In genomic region chr2:64922482-64923384, GRCh38 we compare ENCODE assay signal across 1 cellular context.
TF ChIP-seq lines count a peak whose summit lies in the region.

No MANE protein-coding gene starts in this region.

TF ChIP-seq in GM12878, 131 proteins besides CTCF, POLR2A, EP300 and RAD21:
- TF ChIP-seq, protein P1, sequence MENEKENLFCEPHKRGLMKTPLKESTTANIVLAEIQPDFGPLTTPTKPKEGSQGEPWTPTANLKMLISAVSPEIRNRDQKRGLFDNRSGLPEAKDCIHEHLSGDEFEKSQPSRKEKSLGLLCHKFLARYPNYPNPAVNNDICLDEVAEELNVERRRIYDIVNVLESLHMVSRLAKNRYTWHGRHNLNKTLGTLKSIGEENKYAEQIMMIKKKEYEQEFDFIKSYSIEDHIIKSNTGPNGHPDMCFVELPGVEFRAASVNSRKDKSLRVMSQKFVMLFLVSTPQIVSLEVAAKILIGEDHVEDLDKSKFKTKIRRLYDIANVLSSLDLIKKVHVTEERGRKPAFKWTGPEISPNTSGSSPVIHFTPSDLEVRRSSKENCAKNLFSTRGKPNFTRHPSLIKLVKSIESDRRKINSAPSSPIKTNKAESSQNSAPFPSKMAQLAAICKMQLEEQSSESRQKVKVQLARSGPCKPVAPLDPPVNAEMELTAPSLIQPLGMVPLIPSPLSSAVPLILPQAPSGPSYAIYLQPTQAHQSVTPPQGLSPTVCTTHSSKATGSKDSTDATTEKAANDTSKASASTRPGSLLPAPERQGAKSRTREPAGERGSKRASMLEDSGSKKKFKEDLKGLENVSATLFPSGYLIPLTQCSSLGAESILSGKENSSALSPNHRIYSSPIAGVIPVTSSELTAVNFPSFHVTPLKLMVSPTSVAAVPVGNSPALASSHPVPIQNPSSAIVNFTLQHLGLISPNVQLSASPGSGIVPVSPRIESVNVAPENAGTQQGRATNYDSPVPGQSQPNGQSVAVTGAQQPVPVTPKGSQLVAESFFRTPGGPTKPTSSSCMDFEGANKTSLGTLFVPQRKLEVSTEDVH (IDR thresholded peaks at IDR 0.05; ENCODE audit: low read depth, partially characterized antibody) = no peak
- TF ChIP-seq NR2F1 (conservative IDR thresholded peaks at IDR 0.05) (0 out of 2 replicates have a peak, but pooled peaks have one; percentile 39), USF2 (IDR thresholded peaks at IDR 0.05; ENCODE audit: borderline replicate concordance, low read depth, low read length) (no peak), ZNF217 (IDR thresholded peaks at IDR 0.05) (0 out of 2 replicates have a peak, but pooled peaks have one; percentile 17), DPF2 (IDR thresholded peaks at IDR 0.05) (no peak), NFIC (IDR thresholded peaks at IDR 0.05; ENCODE audit: low read depth, low read length) (no peak), MLLT1 (IDR thresholded peaks at IDR 0.05) (peak; percentile 55; the same call in 1 of the 2 replicates), SREBF2 (IDR thresholded peaks at IDR 0.05; ENCODE audit: low read length) (no peak)
